In genomic region chr15:40902605-40903561, GRCh38 we compare ENCODE assay signal across 8 cellular contexts. TPM values are rescaled to one million over a fixed set of nuclear protein-coding genes. Genes with fewer than 3 reads are reported as not detected.
A peak's percentile ranks its signal among the peaks of the same experiment; 100 is the strongest.
DNase-seq lines count a peak whose midpoint lies in the region; ATAC-seq and TF ChIP-seq lines count a peak whose summit lies in the region.

No MANE protein-coding gene starts in this region.

- H3K27me3 Mint-ChIP-seq in activated CD8-positive, alpha-beta T cell treated with anti-CD3 and anti-CD28 coated beads for 36 hours = no peaks in the 10 kb centered on the region
- H3K27me3 Mint-ChIP-seq in stimulated activated naive CD8-positive, alpha-beta T cell treated with anti-CD3 and anti-CD28 coated beads, Interleukin-15, amount 100 ng/mL, for 72 hours = no peaks in the 10 kb centered on the region

- H3K36me3 Mint-ChIP-seq in activated CD8-positive, alpha-beta T cell treated with anti-CD3 and anti-CD28 coated beads for 36 hours (ENCODE audit: low read depth) = peaks cover 13% of the 10 kb centered on the region

- H3K27ac Mint-ChIP-seq in activated CD8-positive, alpha-beta T cell treated with anti-CD3 and anti-CD28 coated beads for 36 hours = peak overlapping the region; percentile 18
- H3K27ac Mint-ChIP-seq in stimulated activated naive CD8-positive, alpha-beta T cell treated with anti-CD3 and anti-CD28 coated beads, Interleukin-15, amount 100 ng/mL, for 72 hours = peak overlapping the region; percentile 41 to 81

- CTCF ChIA-PET in activated CD8-positive, alpha-beta T cell treated with anti-CD3 and anti-CD28 coated beads for 36 hours (lab: Charles Lee) = interaction anchor here (0.8 to 9.4 kb wide), 25 partner anchors 7 to 329 kb away, joined by 3 to 133 read pairs (median 6); partner anchors contain the start of genes CHAC1, DLL4, DNAJC17 and RHOV

- DNase-seq in NK-92 treated with Interleukin-12 subunit alpha and Interleukin-12 subunit beta, amount 100 ng/mL, for 24 hours (lab: John Stamatoyannopoulos, UW) = peak; percentile 67
- DNase-seq in NK-92 (lab: John Stamatoyannopoulos, UW; ENCODE audit: unreplicated experiment) = no peak
- no peak for DNase-seq in activated CD8-positive, alpha-beta T cell treated with anti-CD3 and anti-CD28 coated beads for 36 hours
- DNase-seq in left cardiac atrium = peak; percentile 57
- no peak for DNase-seq in stimulated activated naive CD8-positive, alpha-beta T cell treated with anti-CD3 and anti-CD28 coated beads, Interleukin-15, amount 100 ng/mL, for 72 hours
- no peak for DNase-seq in HCEC 1CT
- DNase-seq in NCI-H748 treated with DMSO at 0.1 percent for 48 hours (lab: John Stamatoyannopoulos, UW) = no peak

- H3K9me3 Mint-ChIP-seq in activated CD8-positive, alpha-beta T cell treated with anti-CD3 and anti-CD28 coated beads for 36 hours = no peaks in the 10 kb centered on the region
- H3K9me3 Mint-ChIP-seq in stimulated activated naive CD8-positive, alpha-beta T cell treated with anti-CD3 and anti-CD28 coated beads, Interleukin-15, amount 100 ng/mL, for 72 hours = no peaks in the 10 kb centered on the region

- POLR2A ChIA-PET in activated CD8-positive, alpha-beta T cell treated with anti-CD3 and anti-CD28 coated beads for 36 hours (lab: Charles Lee) = interaction anchor here (0.5 to 3.6 kb wide), 8 partner anchors 8 to 320 kb away, joined by 3 to 15 read pairs (median 4); partner anchors contain the start of gene VPS18

- intact Hi-C loops in activated CD8-positive, alpha-beta T cell treated with anti-CD3 and anti-CD28 coated beads for 36 hours (cut with micrococcal nuclease) = loop anchor here (10.0 kb wide), 2 partner anchors 52 to 122 kb away; partner anchors contain the start of gene CHAC1
- intact Hi-C loops in left cardiac atrium (cut with DNase I) = loop anchor here in 1 of 2 donors (10.0 kb wide), 1 partner anchor 282 kb away; no protein-coding TSS in a partner anchor

- no peak overlapping the region for H3K4me3 Mint-ChIP-seq in activated CD8-positive, alpha-beta T cell treated with anti-CD3 and anti-CD28 coated beads for 36 hours
- no peak overlapping the region for H3K4me3 Mint-ChIP-seq in stimulated activated naive CD8-positive, alpha-beta T cell treated with anti-CD3 and anti-CD28 coated beads, Interleukin-15, amount 100 ng/mL, for 72 hours

- H3K4me1 Mint-ChIP-seq in activated CD8-positive, alpha-beta T cell treated with anti-CD3 and anti-CD28 coated beads for 36 hours (ENCODE audit: low read depth) = peaks cover 22% of the 10 kb centered on the region
- peaks cover 56% of the 10 kb centered on the region for H3K4me1 Mint-ChIP-seq in stimulated activated naive CD8-positive, alpha-beta T cell treated with anti-CD3 and anti-CD28 coated beads, Interleukin-15, amount 100 ng/mL, for 72 hours

- TF ChIP-seq CTCF in activated CD8-positive, alpha-beta T cell treated with anti-CD3 and anti-CD28 coated beads for 36 hours (IDR thresholded peaks at IDR 0.05) = no peak

- ATAC-seq in activated CD8-positive, alpha-beta T cell treated with anti-CD3 and anti-CD28 coated beads for 36 hours = no peak
- no peak for ATAC-seq in left cardiac atrium
- no peak for ATAC-seq in stimulated activated naive CD8-positive, alpha-beta T cell treated with anti-CD3 and anti-CD28 coated beads, Interleukin-15, amount 100 ng/mL, for 72 hours
- no peak for ATAC-seq in GM21381 (IDR thresholded peaks at IDR 0.05; ENCODE audit: unreplicated experiment)

RNA-seq across cellular contexts. Expression of gene VPS18, which starts 8.6 kb away (rescaled TPM):
- 1 to 10 TPM; 6.1 TPM for total RNA-seq in activated CD8-positive, alpha-beta T cell treated with anti-CD3 and anti-CD28 coated beads for 36 hours
- 10 to 100 TPM; 17.1 to 23.7 TPM for total RNA-seq in left cardiac atrium

RNA-seq across cellular contexts. Expression of gene DLL4, which starts 26.3 kb away (rescaled TPM):
- total RNA-seq in activated CD8-positive, alpha-beta T cell treated with anti-CD3 and anti-CD28 coated beads for 36 hours = not detected
- total RNA-seq in left cardiac atrium = 1 to 10 TPM; 8.5 to 9.2 TPM

RNA-seq across cellular contexts. Expression of gene RHOV, which starts 28.8 kb away (rescaled TPM):
- under 1 TPM; 0.40 to 0.41 TPM for total RNA-seq in activated CD8-positive, alpha-beta T cell treated with anti-CD3 and anti-CD28 coated beads for 36 hours
- total RNA-seq in left cardiac atrium = not detected

RNA-seq across cellular contexts. Expression of gene CHAC1, which starts 50.4 kb away (rescaled TPM):
- 10 to 100 TPM; 21.9 to 22.6 TPM for total RNA-seq in activated CD8-positive, alpha-beta T cell treated with anti-CD3 and anti-CD28 coated beads for 36 hours
- total RNA-seq in left cardiac atrium = 1 to 10 TPM; 2.6 to 3.3 TPM

RNA-seq across cellular contexts. Expression of gene SPINT1, which starts 59.0 kb away (rescaled TPM):
- total RNA-seq in activated CD8-positive, alpha-beta T cell treated with anti-CD3 and anti-CD28 coated beads for 36 hours = 1 to 10 TPM; 6.3 to 6.5 TPM
- 1 to 10 TPM; 1.3 to 1.4 TPM for total RNA-seq in left cardiac atrium

Comparison
In these comparisons a context has a peak if more than half of its experiments do, and no peak if none do; other contexts are left out.
1. DNase-seq: peak in NK-92 treated with Interleukin-12 subunit alpha and Interleukin-12 subunit beta, amount 100 ng/mL, for 24 hours (single experiment) and left cardiac atrium (single experiment); none in NK-92 (single experiment), activated CD8-positive, alpha-beta T cell treated with anti-CD3 and anti-CD28 coated beads for 36 hours (single experiment), stimulated activated naive CD8-positive, alpha-beta T cell treated with anti-CD3 and anti-CD28 coated beads, Interleukin-15, amount 100 ng/mL, for 72 hours (0 of 2), HCEC 1CT (single experiment) and NCI-H748 treated with DMSO at 0.1 percent for 48 hours (single experiment).
2. RNA of gene DLL4, which starts 26.3 kb away (total RNA-seq): 8.5 to 9.2 TPM in left cardiac atrium; not detected in activated CD8-positive, alpha-beta T cell treated with anti-CD3 and anti-CD28 coated beads for 36 hours; every median in the first group is over 4 times any median in the second.